In the genomic region with DNA sequence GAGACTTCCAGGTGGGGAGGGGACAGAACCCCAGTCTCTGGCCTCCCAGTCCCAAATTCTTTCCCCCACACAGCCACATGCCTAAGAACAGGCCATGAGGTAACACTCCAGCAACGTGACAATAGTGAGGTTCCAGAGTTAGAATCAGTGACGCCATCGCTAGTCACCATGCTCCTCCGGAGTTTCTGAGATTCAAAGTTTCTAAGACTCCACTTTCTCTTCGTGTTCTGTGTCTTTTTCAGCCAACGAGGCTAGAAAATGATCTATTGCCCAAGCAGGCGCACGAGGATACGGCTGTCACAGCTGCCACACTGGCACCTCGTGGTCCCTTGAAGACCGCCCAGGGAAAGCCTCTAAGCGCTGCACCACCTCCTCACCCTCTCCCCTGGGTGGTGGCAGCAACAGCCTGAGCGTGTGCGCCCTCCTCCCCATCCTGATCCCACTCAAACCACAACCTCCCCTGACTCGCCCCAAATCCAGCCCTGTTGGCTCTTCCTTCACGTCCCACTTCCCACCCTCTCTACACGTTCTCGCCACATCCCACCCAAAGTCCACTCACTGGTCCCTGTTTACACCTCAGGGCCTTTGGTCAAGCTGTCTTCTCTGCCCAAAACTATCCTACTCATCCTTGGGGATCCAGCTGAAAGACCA, we compare ENCODE assay signal across 6 cellular contexts. TPM values are rescaled to one million over a fixed set of nuclear protein-coding genes. Genes with fewer than 3 reads are reported as not detected.
DNase-seq lines count a peak whose midpoint lies in the region; ATAC-seq and TF ChIP-seq lines count a peak whose summit lies in the region.

No MANE protein-coding gene starts in this region.

- peak overlapping the region; percentile 85 for H3K27ac Mint-ChIP-seq in glutamatergic neuron (ENCODE audit: unreplicated experiment)

- H3K27me3 Mint-ChIP-seq in glutamatergic neuron (ENCODE audit: unreplicated experiment) = peaks cover 14% of the 10 kb centered on the region

- no peak for DNase-seq in Right ventricle myocardium inferior (ENCODE audit: missing footprints)
- no peak for DNase-seq in cardiac septum (ENCODE audit: low spot score)
- peak; percentile 46 to 51 for DNase-seq in activated CD4-positive, alpha-beta T cell treated with anti-CD3 and anti-CD28 coated beads for 4 hours
- no peak for DNase-seq in glutamatergic neuron
- peak; percentile 27 for DNase-seq in stimulated activated CD8-positive, alpha-beta memory T cell treated with anti-CD3 and anti-CD28 coated beads, Interleukin-12 subunit alpha, Interleukin-12 subunit beta, amount 100 ng/mL, for 4 hours (ENCODE audit: low read depth)

- no peaks in the 10 kb centered on the region for H3K36me3 Mint-ChIP-seq in glutamatergic neuron (ENCODE audit: unreplicated experiment)

- TF ChIP-seq CTCF in glutamatergic neuron (IDR thresholded peaks at IDR 0.05; ENCODE audit: partially characterized antibody, unreplicated experiment) = no peak

- peak overlapping the region; percentile 93 for H3K4me3 Mint-ChIP-seq in glutamatergic neuron (ENCODE audit: unreplicated experiment)

- H3K9me3 Mint-ChIP-seq in glutamatergic neuron (ENCODE audit: unreplicated experiment) = peaks cover 9% of the 10 kb centered on the region

- intact Hi-C loops in Right ventricle myocardium inferior (cut with DNase I) (no loop called here), cardiac septum (cut with DNase I) (loop anchor here (2.0 to 5.0 kb wide), 2 partner anchors 29 to 40 kb away; a partner anchor contains a TSS)

- ATAC-seq in Right ventricle myocardium inferior (peak; percentile 22), GM19351 (IDR thresholded peaks at IDR 0.05; ENCODE audit: unreplicated experiment) (no peak)

- H3K4me1 Mint-ChIP-seq in glutamatergic neuron (ENCODE audit: low read depth, unreplicated experiment) = peaks cover 17% of the 10 kb centered on the region

RNA-seq across cellular contexts. Expression of a gene that starts 1.0 kb away (rescaled TPM):
- total RNA-seq in Right ventricle myocardium inferior (109 TPM), cardiac septum (102 TPM), glutamatergic neuron (ENCODE audit: unreplicated experiment) (218 TPM)

RNA-seq across cellular contexts. Expression of a gene that starts 2.8 kb away (rescaled TPM):
- total RNA-seq in Right ventricle myocardium inferior (not detected), cardiac septum (0.32 TPM), glutamatergic neuron (ENCODE audit: unreplicated experiment) (0.81 TPM)

RNA-seq across cellular contexts. Expression of a gene that starts 28.1 kb away (rescaled TPM):
- total RNA-seq in Right ventricle myocardium inferior (not detected), cardiac septum (not detected), glutamatergic neuron (ENCODE audit: unreplicated experiment) (6.7 TPM)

RNA-seq across cellular contexts. Expression of a gene that starts 28.3 kb away (rescaled TPM):
- 355 TPM for total RNA-seq in Right ventricle myocardium inferior
- total RNA-seq in cardiac septum = 371 TPM
- 259 TPM for total RNA-seq in glutamatergic neuron (ENCODE audit: unreplicated experiment)

RNA-seq across cellular contexts. Expression of a gene that starts 39.1 kb away (rescaled TPM):
- total RNA-seq in Right ventricle myocardium inferior (126 TPM), cardiac septum (158 TPM), glutamatergic neuron (ENCODE audit: unreplicated experiment) (432 TPM)

Comparison
In these comparisons a context has a peak if more than half of its experiments do, and no peak if none do; other contexts are left out.
1. DNase-seq: peak in activated CD4-positive, alpha-beta T cell treated with anti-CD3 and anti-CD28 coated beads for 4 hours (2 of 2) and stimulated activated CD8-positive, alpha-beta memory T cell treated with anti-CD3 and anti-CD28 coated beads, Interleukin-12 subunit alpha, Interleukin-12 subunit beta, amount 100 ng/mL, for 4 hours (single experiment); none in Right ventricle myocardium inferior (single experiment), cardiac septum (single experiment) and glutamatergic neuron (single experiment).